8 cellular contexts compared by ENCODE assay signal in genomic region chr15:67967871-67968423, GRCh38.
A peak's percentile ranks its signal among the peaks of the same experiment; 100 is the strongest.
DNase-seq lines count a peak whose midpoint lies in the region; ATAC-seq and TF ChIP-seq lines count a peak whose summit lies in the region.

No MANE protein-coding gene starts in this region.

- H3K4me3 ChIP-seq in SU-DHL-6 (ENCODE audit: insufficient read depth, low read length, poor library complexity, severe bottlenecking) (no peak overlapping the region), fibroblast of mammary gland (ENCODE audit: control insufficient read depth, low read depth, low read length) (peak overlapping the region; percentile 43), muscle layer of duodenum (ENCODE audit: low read depth in 1 of 2, low read length in 2 of 2) (peak overlapping the region; percentile 63 to 65), uterus (peak overlapping the region; percentile 21 to 22)

- no peak overlapping the region for H2AFZ ChIP-seq in SU-DHL-6 (ENCODE audit: low read depth, low read length, severe bottlenecking)

- DNase-seq in NCI-H345 (lab: John Stamatoyannopoulos, UW) (peak; percentile 35), NCI-H345 treated with DMSO at 0.1 percent for 48 hours (lab: John Stamatoyannopoulos, UW; ENCODE audit: unreplicated experiment) (no peak), LHCN-M2 (ENCODE audit: low read depth) (peak; percentile 22), fibroblast of mammary gland (ENCODE audit: low read depth) (peak; percentile 50), uterus (peak; percentile 82 to 84)

- no peaks in the 10 kb centered on the region for H4K20me1 ChIP-seq in SU-DHL-6 (ENCODE audit: low read depth, low read length)

- H3K27ac ChIP-seq in SU-DHL-6 (ENCODE audit: low read depth, low read length) (no peak overlapping the region), muscle layer of duodenum (ENCODE audit: low read length) (no peak overlapping the region), uterus (peak overlapping the region; percentile 46 to 50)

- H3K27me3 ChIP-seq in SU-DHL-6 (ENCODE audit: low read length) (no peaks in the 10 kb centered on the region), muscle layer of duodenum (ENCODE audit: low read depth, low read length) (no peaks in the 10 kb centered on the region), uterus (no peaks in the 10 kb centered on the region)

- H3K79me2 ChIP-seq in SU-DHL-6 (ENCODE audit: insufficient read depth, low read length): no peaks in the 10 kb centered on the region

- TF ChIP-seq POLR2A in uterus (IDR thresholded peaks at IDR 0.05): no peak

- H3K4me2 ChIP-seq in SU-DHL-6 (ENCODE audit: low read depth, low read length, poor library complexity, severe bottlenecking): peak overlapping the region; percentile 22

- ATAC-seq in HG02973 (IDR thresholded peaks at IDR 0.05; ENCODE audit: unreplicated experiment): no peak

- no peak for TF ChIP-seq CTCF in SU-DHL-6 (IDR thresholded peaks at IDR 0.05; ENCODE audit: insufficient read depth, low read length, poor library complexity, severe bottlenecking)
- TF ChIP-seq CTCF in fibroblast of mammary gland (conservative IDR thresholded peaks at IDR 0.05; ENCODE audit: control insufficient read depth, insufficient read depth, low read depth, low read length): no peak
- TF ChIP-seq CTCF in uterus (IDR thresholded peaks at IDR 0.05): peak in 1 of 4 experiments; percentile 23

- no peak overlapping the region for H3K9ac ChIP-seq in SU-DHL-6 (ENCODE audit: low read length)

- H3K4me1 ChIP-seq in muscle layer of duodenum (ENCODE audit: control insufficient read depth in 1 of 2, insufficient read depth in 2 of 2, low read length in 2 of 2) (peaks cover 0 to 17% of the 10 kb centered on the region in 2 donors), uterus (no peaks in the 10 kb centered on the region)

- intact Hi-C loops in uterus (cut with DNase I; ENCODE audit: low total_unique reads): no loop called here

- no peaks in the 10 kb centered on the region for H3F3A ChIP-seq in SU-DHL-6 (ENCODE audit: insufficient read depth)

- no peaks in the 10 kb centered on the region for H3K36me3 ChIP-seq in SU-DHL-6 (ENCODE audit: low read length)
- H3K36me3 ChIP-seq in muscle layer of duodenum (ENCODE audit: control insufficient read depth in 1 of 2, insufficient read depth in 2 of 2, low read length in 2 of 2): no peaks in the 10 kb centered on the region
- H3K36me3 ChIP-seq in uterus: no peaks in the 10 kb centered on the region

- H3K9me3 ChIP-seq in SU-DHL-6 (ENCODE audit: insufficient read depth, low read length): no peaks in the 10 kb centered on the region
- no peaks in the 10 kb centered on the region for H3K9me3 ChIP-seq in muscle layer of duodenum (ENCODE audit: control insufficient read depth in 1 of 2, low read length in 2 of 2)
- no peaks in the 10 kb centered on the region for H3K9me3 ChIP-seq in uterus

- no peaks in the 10 kb centered on the region for H3K9me2 ChIP-seq in SU-DHL-6 (replicated peaks; ENCODE audit: insufficient read depth, low read length)

Comparison
In these comparisons a context has a peak if more than half of its experiments do, and no peak if none do; other contexts are left out.
1. H3K27ac ChIP-seq: peak in uterus (2 of 2); none in SU-DHL-6 (single experiment) and muscle layer of duodenum (single experiment).